32 cellular contexts compared by ENCODE assay signal in genomic region chr6:143155681-143156080, GRCh38.
"Had no signal": no experiment of that assay in that cellular context is flagged by ENCODE, and none has a peak within 500 bp of the region (broad histone marks: within the 10 kb centered on the region; RNA-seq: fewer than 3 reads in every experiment).

No MANE protein-coding gene starts in this region.

- ATAC-seq: activated CD4-positive, CD25-positive, alpha-beta regulatory T cell treated with anti-CD3 and anti-CD28 coated beads, Interleukin-2, amount 50 U/mL, for 24 hours; activated CD8-positive, alpha-beta memory T cell treated with anti-CD3 and anti-CD28 coated beads, Interleukin-2, amount 10 ng/mL, durations not matched to agents 7 days and 5 days; activated naive CD8-positive, alpha-beta T cell treated with anti-CD3 and anti-CD28 coated beads, Interleukin-2, amount 50 U/mL, for 24 hours; PC-3; WTC11 had no signal

- DNase-seq: activated CD4-positive, alpha-beta memory T cell treated with anti-CD3 and anti-CD28 coated beads, Interleukin-2, amount 10 ng/mL, durations not matched to agents 7 days and 5 days; activated CD4-positive, alpha-beta T cell treated with anti-CD3 and anti-CD28 coated beads for 4 hours; activated CD8-positive, alpha-beta memory T cell treated with anti-CD3 and anti-CD28 coated beads for 24 hours; activated CD8-positive, alpha-beta memory T cell treated with anti-CD3 and anti-CD28 coated beads, Interleukin-2, amount 10 ng/mL, durations not matched to agents 7 days and 5 days; activated CD8-positive, alpha-beta memory T cell treated with anti-CD3 and anti-CD28 coated beads, Interleukin-2, amount 50 U/mL, for 48 hours; activated effector memory CD4-positive, alpha-beta T cell treated with Interleukin-2 at 50 U/mL for 16 hours; activated naive CD4-positive, alpha-beta T cell treated with anti-CD3 and anti-CD28 coated beads, Interleukin-2, amount 10 ng/mL, durations not matched to agents 7 days and 5 days; activated naive CD8-positive, alpha-beta T cell treated with anti-CD3 and anti-CD28 coated beads, Interleukin-2, amount 50 U/mL, for 24 hours; activated T-cell treated with anti-CD3 and anti-CD28 coated beads, Interleukin-2, amount 50 U/mL, for 48 hours; anterior cingulate cortex; caudate nucleus; cerebellar nuclear complex; Karpas-422; KBM-7; MG63; NCI-H1092; NCI-H1436 treated with DMSO at 0.1 percent for 48 hours; NCI-H1694 treated with DMSO at 0.1 percent for 48 hours; NCI-H2029; NCI-H345; NCI-H524 treated with DMSO at 0.1 percent for 48 hours; NCI-H748 treated with DMSO at 0.1 percent for 48 hours; NK-92 treated with Interleukin-12 subunit alpha and Interleukin-12 subunit beta, amount 100 ng/mL, for 24 hours; PC-3; Peyer's patch; Right ventricle myocardium superior; T1000 had no signal

- H3K4me1 ChIP-seq: Peyer's patch had no signal

- H3K27ac Mint-ChIP-seq: activated CD4-positive, alpha-beta memory T cell treated with anti-CD3 and anti-CD28 coated beads, Interleukin-2, amount 10 ng/mL, durations not matched to agents 7 days and 5 days; activated CD8-positive, alpha-beta memory T cell treated with anti-CD3 and anti-CD28 coated beads, Interleukin-2, amount 10 ng/mL, durations not matched to agents 7 days and 5 days; activated naive CD4-positive, alpha-beta T cell treated with anti-CD3 and anti-CD28 coated beads, Interleukin-2, amount 10 ng/mL, durations not matched to agents 7 days and 5 days; activated naive CD8-positive, alpha-beta T cell; activated naive CD8-positive, alpha-beta T cell treated with anti-CD3 and anti-CD28 coated beads, Interleukin-2, amount 50 U/mL, for 24 hours; brain; WTC11 had no signal

- H3K4me1 Mint-ChIP-seq: activated naive CD4-positive, alpha-beta T cell treated with anti-CD3 and anti-CD28 coated beads, Interleukin-2, amount 10 ng/mL, durations not matched to agents 7 days and 5 days; brain; WTC11 had no signal

- H3K36me3 ChIP-seq: MG63, Peyer's patch had no signal

- H3K27me3 ChIP-seq: MG63, Peyer's patch had no signal

- H3K36me3 Mint-ChIP-seq: activated CD8-positive, alpha-beta memory T cell treated with anti-CD3 and anti-CD28 coated beads, Interleukin-2, amount 10 ng/mL, durations not matched to agents 7 days and 5 days; activated naive CD4-positive, alpha-beta T cell treated with anti-CD3 and anti-CD28 coated beads, Interleukin-2, amount 10 ng/mL, durations not matched to agents 7 days and 5 days; WTC11 had no signal

- H3K27ac ChIP-seq: Peyer's patch, RWPE1 had no signal

- H3K9me3 Mint-ChIP-seq: activated naive CD4-positive, alpha-beta T cell treated with anti-CD3 and anti-CD28 coated beads, Interleukin-2, amount 10 ng/mL, durations not matched to agents 7 days and 5 days; activated naive CD8-positive, alpha-beta T cell treated with anti-CD3 and anti-CD28 coated beads, Interleukin-2, amount 50 U/mL, for 24 hours; brain; WTC11 had no signal

- H3K4me3 ChIP-seq: MG63, Peyer's patch had no signal

- H3K4me3 Mint-ChIP-seq: activated CD4-positive, alpha-beta memory T cell treated with anti-CD3 and anti-CD28 coated beads, Interleukin-2, amount 10 ng/mL, durations not matched to agents 7 days and 5 days; activated CD8-positive, alpha-beta memory T cell treated with anti-CD3 and anti-CD28 coated beads, Interleukin-2, amount 10 ng/mL, durations not matched to agents 7 days and 5 days; activated naive CD4-positive, alpha-beta T cell treated with anti-CD3 and anti-CD28 coated beads, Interleukin-2, amount 10 ng/mL, durations not matched to agents 7 days and 5 days; activated naive CD8-positive, alpha-beta T cell; activated naive CD8-positive, alpha-beta T cell treated with anti-CD3 and anti-CD28 coated beads, Interleukin-2, amount 50 U/mL, for 24 hours; brain; WTC11 had no signal

- H3K27me3 Mint-ChIP-seq: activated CD4-positive, alpha-beta memory T cell treated with anti-CD3 and anti-CD28 coated beads, Interleukin-2, amount 10 ng/mL, durations not matched to agents 7 days and 5 days; activated CD8-positive, alpha-beta memory T cell treated with anti-CD3 and anti-CD28 coated beads, Interleukin-2, amount 10 ng/mL, durations not matched to agents 7 days and 5 days; activated naive CD4-positive, alpha-beta T cell treated with anti-CD3 and anti-CD28 coated beads, Interleukin-2, amount 10 ng/mL, durations not matched to agents 7 days and 5 days; activated naive CD8-positive, alpha-beta T cell; activated naive CD8-positive, alpha-beta T cell treated with anti-CD3 and anti-CD28 coated beads, Interleukin-2, amount 50 U/mL, for 24 hours; brain had no signal

- H3K9me3 ChIP-seq: MG63, Peyer's patch had no signal
